In genomic region chr13:64471916-64472315, GRCh38 we compare ENCODE assay signal across 9 cellular contexts.
DNase-seq lines count a peak whose midpoint lies in the region; ATAC-seq and TF ChIP-seq lines count a peak whose summit lies in the region.
"Had no signal": no experiment of that assay in that cellular context is flagged by ENCODE, and none has a peak within 500 bp of the region (broad histone marks: within the 10 kb centered on the region; RNA-seq: fewer than 3 reads in every experiment).

No MANE protein-coding gene starts in this region.

- ATAC-seq in left lobe of liver (peak; percentile 52), GM21367 (IDR thresholded peaks at IDR 0.05; ENCODE audit: unreplicated experiment) (no peak), aorta (ENCODE audit: low FRiP score) (no peak), HG02884 (IDR thresholded peaks at IDR 0.05; ENCODE audit: unreplicated experiment) (no peak)

- H3K9me3 ChIP-seq in adipocyte (ENCODE audit: control insufficient read depth, low read length): no peaks in the 10 kb centered on the region
- H3K9me3 ChIP-seq in aorta (ENCODE audit: control insufficient read depth, low read length): no peaks in the 10 kb centered on the region

- 12 to 25% methylated on average over 2 of the region's 2 CpGs for WGBS in aorta, 2 donors

- no peak for TF ChIP-seq POLR2A in NB4 (IDR thresholded peaks at IDR 0.05; ENCODE audit: extremely low read depth, insufficient read length)

- H3K4me3 ChIP-seq in NB4 (ENCODE audit: low read depth, low read length): no peak overlapping the region
- no peak overlapping the region for H3K4me3 ChIP-seq in adipocyte (ENCODE audit: low read length)
- H3K4me3 ChIP-seq in aorta (ENCODE audit: low read length in 2 of 2): no peak overlapping the region

- H3K4me1 ChIP-seq in adipocyte (ENCODE audit: control insufficient read depth, insufficient read depth, low read length) (peaks cover 2% of the 10 kb centered on the region), aorta (ENCODE audit: control insufficient read depth in 1 of 2, insufficient read depth in 2 of 2, low read length in 2 of 2) (no peaks in the 10 kb centered on the region)

- TF ChIP-seq CTCF in NB4 (IDR thresholded peaks at IDR 0.05; ENCODE audit: low read depth, low read length): no peak

- DNase-seq in DMS153 (lab: John Stamatoyannopoulos, UW) (peak; percentile 25), NB4 (ENCODE audit: low read depth) (peak; percentile 25), adipocyte (ENCODE audit: low read depth) (peak; percentile 83), left lobe of liver (ENCODE audit: low spot score) (no peak), NCI-H1436 (lab: John Stamatoyannopoulos, UW) (no peak), aorta (no peak)
- DNase-seq: effector CD4-positive, alpha-beta T cell had no signal

- no peak overlapping the region for H3K27ac ChIP-seq in aorta (ENCODE audit: low read depth in 1 of 2, low read length in 2 of 2)

- H3K36me3 ChIP-seq in adipocyte (ENCODE audit: control insufficient read depth, insufficient read depth, low read length, severe bottlenecking): no peaks in the 10 kb centered on the region
- no peaks in the 10 kb centered on the region for H3K36me3 ChIP-seq in aorta (ENCODE audit: control insufficient read depth in 1 of 2, insufficient read depth in 2 of 2, low read length in 1 of 2)

- intact Hi-C loops in aorta (cut with DNase I): no loop called here

- H3K9ac ChIP-seq in adipocyte (ENCODE audit: low read length): peak overlapping the region; percentile 41

- no peaks in the 10 kb centered on the region for H3K27me3 ChIP-seq in adipocyte (replicated peaks; ENCODE audit: control insufficient read depth, insufficient read depth, low read length)
- no peaks in the 10 kb centered on the region for H3K27me3 ChIP-seq in aorta (ENCODE audit: control insufficient read depth in 1 of 2, insufficient read depth in 2 of 2, low read length in 1 of 2)

Comparison
In these comparisons a context has a peak if more than half of its experiments do, and no peak if none do; other contexts are left out.
1. DNase-seq: peak in DMS153 (single experiment), NB4 (single experiment) and adipocyte (single experiment); none in left lobe of liver (single experiment), NCI-H1436 (single experiment) and aorta (0 of 2).